In the genomic region with DNA sequence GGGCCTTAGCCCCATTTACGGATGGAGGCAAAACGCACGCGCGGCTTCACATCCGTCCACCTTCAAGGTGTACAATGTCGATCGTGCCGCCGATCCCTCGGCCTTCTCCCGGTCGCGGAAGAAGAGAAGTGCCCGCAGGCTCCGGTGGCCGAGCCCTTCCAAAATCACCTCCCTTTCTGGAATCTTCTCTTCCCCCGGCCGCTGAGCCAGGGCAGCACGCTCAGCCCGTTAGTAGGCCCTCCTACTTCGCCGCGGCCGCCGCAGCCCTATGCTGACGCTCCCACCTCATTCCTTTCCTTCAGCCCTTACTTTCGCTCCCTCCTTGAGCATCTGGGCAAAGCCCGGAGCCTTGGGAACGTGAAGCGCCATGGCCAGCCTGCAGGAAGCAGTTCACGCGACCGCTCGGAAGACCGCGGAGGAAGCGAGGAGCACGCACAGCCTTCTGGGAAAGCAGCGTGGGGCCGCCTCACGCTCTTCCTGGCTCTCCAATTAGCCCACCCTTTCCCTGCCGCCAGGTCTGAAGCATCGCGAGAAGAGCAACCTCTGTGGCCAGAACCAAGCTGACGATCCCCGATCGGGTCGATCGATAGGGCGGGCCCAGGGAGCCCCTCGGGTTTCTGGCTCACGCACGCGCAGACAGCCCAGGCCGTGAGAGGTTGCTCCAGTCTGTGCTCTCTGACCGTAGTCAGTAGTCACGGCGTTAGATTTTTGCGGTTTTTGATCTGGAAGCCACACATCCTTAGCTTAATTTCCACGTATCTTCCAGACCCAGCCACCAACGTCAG, we compare ENCODE assay signal across 8 cellular contexts. TPM values are rescaled to one million over a fixed set of nuclear protein-coding genes. Genes with fewer than 3 reads are reported as not detected.
DNase-seq lines count a peak whose midpoint lies in the region; ATAC-seq, FAIRE-seq and TF ChIP-seq lines count a peak whose summit lies in the region.

A gene with protein sequence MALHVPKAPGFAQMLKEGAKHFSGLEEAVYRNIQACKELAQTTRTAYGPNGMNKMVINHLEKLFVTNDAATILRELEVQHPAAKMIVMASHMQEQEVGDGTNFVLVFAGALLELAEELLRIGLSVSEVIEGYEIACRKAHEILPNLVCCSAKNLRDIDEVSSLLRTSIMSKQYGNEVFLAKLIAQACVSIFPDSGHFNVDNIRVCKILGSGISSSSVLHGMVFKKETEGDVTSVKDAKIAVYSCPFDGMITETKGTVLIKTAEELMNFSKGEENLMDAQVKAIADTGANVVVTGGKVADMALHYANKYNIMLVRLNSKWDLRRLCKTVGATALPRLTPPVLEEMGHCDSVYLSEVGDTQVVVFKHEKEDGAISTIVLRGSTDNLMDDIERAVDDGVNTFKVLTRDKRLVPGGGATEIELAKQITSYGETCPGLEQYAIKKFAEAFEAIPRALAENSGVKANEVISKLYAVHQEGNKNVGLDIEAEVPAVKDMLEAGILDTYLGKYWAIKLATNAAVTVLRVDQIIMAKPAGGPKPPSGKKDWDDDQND (minus strand): TSS at position 427 of the 785 bp plus-strand sequence. CDS start 58 bp downstream, at position 369.

- H3K9me3 ChIP-seq in BE2C, result no peaks in the 10 kb centered on the region

- FAIRE-seq in colon (lab: Jason Lieb, UNC), result peak; percentile 47

- no peaks in the 10 kb centered on the region for H3K27me3 ChIP-seq in BE2C

- peak within 1 kb of the TSS; percentile 93 for H3K4me3 ChIP-seq in BE2C (ENCODE audit: low read depth, low read length)

- no peaks in the 10 kb centered on the region for H3K4me1 ChIP-seq in BE2C

- no peak for TF ChIP-seq CTCF in BE2C (IDR thresholded peaks at IDR 0.05; ENCODE audit: low read depth, low read length)

- ATAC-seq in HG03460 (IDR thresholded peaks at IDR 0.05; ENCODE audit: unreplicated experiment), result peak; percentile 92

- peaks cover 30% of the 10 kb centered on the region for H3K36me3 ChIP-seq in BE2C

- DNase-seq in BE2C (peak; percentile 100), GM19240 (ENCODE audit: insufficient read length, low spot score) (peak; percentile 81), NCI-H526 (lab: John Stamatoyannopoulos, UW) (peak; percentile 98 to 99), kidney glomerular epithelial cell (lab: John Stamatoyannopoulos, UW) (peak; percentile 98)
- DNase-seq in activated CD4-positive, alpha-beta T cell treated with anti-CD3 and anti-CD28 coated beads for 48 hours, result peak; percentile 99
- peak; percentile 92 to 97 for DNase-seq in stimulated activated CD4-positive, alpha-beta T cell treated with anti-CD3 and anti-CD28 coated beads, Interleukin-1b, Interleukin-23, amount 100 ng/mL, for 1 hour (ENCODE audit: low read depth in 2 of 2)

RNA-seq across cellular contexts. Expression of the gene that starts here (rescaled TPM):
- 211 TPM for polyA plus RNA-seq in BE2C (2012; ENCODE audit: insufficient read depth, insufficient read length, low read depth)

Comparison
In these comparisons a context has a peak if more than half of its experiments do, and no peak if none do; other contexts are left out.
1. Peak in every context shown above with its lines: DNase-seq, ATAC-seq and H3K4me3 ChIP-seq.